Comparison of ENCODE assay signal across 18 cellular contexts in genomic region chr2:77839102-77839501, GRCh38.
"Had no signal": no experiment of that assay in that cellular context is flagged by ENCODE, and none has a peak within 500 bp of the region (broad histone marks: within the 10 kb centered on the region; RNA-seq: fewer than 3 reads in every experiment).

No MANE protein-coding gene starts in this region.

- H3K9me3 ChIP-seq: body of pancreas, upper lobe of right lung had no signal

- H3K4me3 ChIP-seq: body of pancreas, cardiac muscle cell, gastroesophageal sphincter, upper lobe of right lung had no signal

- H3K4me1 ChIP-seq: body of pancreas, gastroesophageal sphincter, upper lobe of right lung had no signal

- H3K36me3 ChIP-seq: cardiac muscle cell, gastroesophageal sphincter, upper lobe of right lung had no signal

- H3K27me3 ChIP-seq: body of pancreas, cardiac muscle cell, gastroesophageal sphincter, upper lobe of right lung had no signal

- FAIRE-seq: keratinocyte had no signal

- DNase-seq: activated CD4-positive, alpha-beta T cell treated with anti-CD3 and anti-CD28 coated beads for 1 hour; activated gamma-delta T cell treated with Interleukin-2 at 50 U/mL for 16 hours; activated T-cell treated with anti-CD3 and anti-CD28 coated beads, Interleukin-2, amount 50 U/mL, for 1 hour; anterior cingulate cortex; body of pancreas; effector memory CD4-positive, alpha-beta T cell; left ventricle myocardium superior; mammary epithelial cell; midbrain; natural killer cell; stimulated activated CD4-positive, alpha-beta T cell treated with anti-CD3 and anti-CD28 coated beads, Interleukin-4, amount 100 ng/mL, for 24 hours; stimulated activated naive CD8-positive, alpha-beta T cell treated with anti-CD3 and anti-CD28 coated beads, Interleukin-15, Interleukin-2, amounts not matched to agents 100 U/mL and 50 U/mL, for 24 hours; T-helper 9 cell; upper lobe of right lung had no signal

- H3K27ac ChIP-seq: body of pancreas, cardiac muscle cell, gastroesophageal sphincter, upper lobe of right lung had no signal

- ATAC-seq: body of pancreas; esophagus mucosa; gastroesophageal sphincter; left ventricle myocardium superior; natural killer cell; stimulated activated naive CD8-positive, alpha-beta T cell treated with anti-CD3 and anti-CD28 coated beads, Interleukin-15, Interleukin-2, amounts not matched to agents 100 U/mL and 50 U/mL, for 24 hours; upper lobe of right lung had no signal
